ENCODE assay signal across 1 cellular context in genomic region chr3:180267202-180267843, GRCh38.
TF ChIP-seq lines count a peak whose summit lies in the region.

No MANE protein-coding gene starts in this region.

TF ChIP-seq in HepG2, 621 proteins besides CTCF, POLR2A, EP300 and RAD21 (continued from another document):
- TF ChIP-seq HMGXB3 (CRISPR knock-in tag; IDR thresholded peaks at IDR 0.05; ENCODE audit: borderline replicate concordance) = no peak
- no peak for TF ChIP-seq ZBTB4 (CRISPR knock-in tag; IDR thresholded peaks at IDR 0.05; ENCODE audit: borderline replicate concordance)
- TF ChIP-seq ZNF251 (CRISPR knock-in tag; IDR thresholded peaks at IDR 0.05) = no peak
- no peak for TF ChIP-seq NFIB (CRISPR knock-in tag; IDR thresholded peaks at IDR 0.05; ENCODE audit: borderline replicate concordance)
- no peak for TF ChIP-seq ZNF30 (CRISPR knock-in tag; IDR thresholded peaks at IDR 0.05)
- TF ChIP-seq ZNF333 (CRISPR knock-in tag; IDR thresholded peaks at IDR 0.05; ENCODE audit: borderline replicate concordance) = no peak
- TF ChIP-seq IRF2 (CRISPR knock-in tag; IDR thresholded peaks at IDR 0.05) = no peak
- no peak for TF ChIP-seq LCORL (IDR thresholded peaks at IDR 0.05)
- TF ChIP-seq LCORL (CRISPR knock-in tag; IDR thresholded peaks at IDR 0.05) = no peak
- TF ChIP-seq ZIK1 (CRISPR knock-in tag; IDR thresholded peaks at IDR 0.05; ENCODE audit: borderline replicate concordance, low read depth) = no peak
